ENCODE assay signal across 21 cellular contexts in the genomic region with DNA sequence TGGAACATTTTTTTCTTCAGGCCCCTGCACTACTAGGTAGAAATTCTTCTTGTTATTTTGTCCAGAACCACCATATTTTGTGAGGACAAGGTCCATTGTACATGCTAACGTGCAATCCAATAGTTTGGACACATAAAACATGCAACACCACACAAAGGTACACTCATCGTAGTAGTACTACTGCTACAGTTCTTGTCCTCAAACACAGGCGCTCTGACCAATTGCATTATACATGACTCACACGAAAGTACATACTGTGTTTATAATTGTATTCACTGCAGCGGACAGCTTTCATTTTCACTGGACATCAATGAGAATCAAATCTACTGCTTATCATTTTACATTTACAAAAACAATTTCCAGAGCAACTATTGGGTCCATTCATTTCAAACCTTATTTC. TPM values are rescaled to one million over a fixed set of nuclear protein-coding genes. Genes with fewer than 3 reads are reported as not detected.
DNase-seq lines count a peak whose midpoint lies in the region; ATAC-seq, FAIRE-seq and TF ChIP-seq lines count a peak whose summit lies in the region.
"Had no signal": no experiment of that assay in that cellular context is flagged by ENCODE, and none has a peak within 500 bp of the region (broad histone marks: within the 10 kb centered on the region; RNA-seq: fewer than 3 reads in every experiment).

No MANE protein-coding gene starts in this region.

- intact Hi-C loops in PC-3 (cut with micrococcal nuclease) (no loop called here), right lobe of liver (cut with DNase I) (no loop called here)
- intact Hi-C loops in activated CD8-positive, alpha-beta T cell treated with anti-CD3 and anti-CD28 coated beads for 36 hours (cut with micrococcal nuclease) = no loop called here

- H3K4me1 Mint-ChIP-seq in activated CD8-positive, alpha-beta T cell treated with anti-CD3 and anti-CD28 coated beads for 36 hours (ENCODE audit: low read depth) = no peaks in the 10 kb centered on the region

- POLR2A ChIA-PET in PC-3 (lab: Charles Lee; ENCODE audit: unreplicated experiment) = interaction anchor here (0.5 kb wide), 1 partner anchor 676 kb away, joined by 3 read pairs; no protein-coding TSS in a partner anchor
- POLR2A ChIA-PET in activated CD8-positive, alpha-beta T cell treated with anti-CD3 and anti-CD28 coated beads for 36 hours (lab: Charles Lee) = no interaction called here

- H3K9me2 ChIP-seq in PC-3 (replicated peaks; ENCODE audit: low read length) = no peaks in the 10 kb centered on the region

- H3K4me3 ChIP-seq in PC-3 (ENCODE audit: low read length) (no peak overlapping the region), brain microvascular endothelial cell (ENCODE audit: low read depth, low read length) (no peak overlapping the region), right lobe of liver (peak overlapping the region in 1 of 3 donors; percentile 3), WERI-Rb-1 (ENCODE audit: low read depth, low read length) (no peak overlapping the region)
- H3K4me3 ChIP-seq: MG63, PC-9 had no signal

- CTCF ChIA-PET in PC-3 (lab: Charles Lee) = no interaction called here
- CTCF ChIA-PET in activated CD8-positive, alpha-beta T cell treated with anti-CD3 and anti-CD28 coated beads for 36 hours (lab: Charles Lee) = no interaction called here

- H3F3A ChIP-seq in PC-3 (ENCODE audit: low read length, unreplicated experiment) = no peaks in the 10 kb centered on the region

- no peak overlapping the region for H3K4me3 Mint-ChIP-seq in activated CD8-positive, alpha-beta T cell treated with anti-CD3 and anti-CD28 coated beads for 36 hours
- H3K4me3 Mint-ChIP-seq: CD4-positive, alpha-beta T cell; HFFc6 had no signal

- H2AFZ ChIP-seq in PC-3 (ENCODE audit: low read length) = no peak overlapping the region
- H2AFZ ChIP-seq: PC-9 had no signal

- H3K36me3 ChIP-seq in PC-3 (ENCODE audit: low read depth, low read length) = no peaks in the 10 kb centered on the region
- H3K36me3 ChIP-seq in brain microvascular endothelial cell (replicated peaks) = no peaks in the 10 kb centered on the region
- H3K36me3 ChIP-seq in right lobe of liver = no peaks in the 10 kb centered on the region
- no peaks in the 10 kb centered on the region for H3K36me3 ChIP-seq in WERI-Rb-1
- H3K36me3 ChIP-seq: MG63 had no signal

- H3K9me3 ChIP-seq in PC-3 (ENCODE audit: low read length) (no peaks in the 10 kb centered on the region), right lobe of liver (no peaks in the 10 kb centered on the region), WERI-Rb-1 (ENCODE audit: severe bottlenecking) (no peaks in the 10 kb centered on the region)
- H3K9me3 ChIP-seq: MG63 had no signal

- peaks cover 1% of the 10 kb centered on the region for H3K9me3 Mint-ChIP-seq in activated CD8-positive, alpha-beta T cell treated with anti-CD3 and anti-CD28 coated beads for 36 hours
- H3K9me3 Mint-ChIP-seq: CD4-positive, alpha-beta T cell; HFFc6 had no signal

- TF ChIP-seq CTCF in D721Med (IDR thresholded peaks at IDR 0.05; ENCODE audit: insufficient read depth, missing control alignments) = no peak
- TF ChIP-seq CTCF in PC-3 (conservative IDR thresholded peaks at IDR 0.05; ENCODE audit: low read depth, low read length) = no peak
- no peak for TF ChIP-seq CTCF in brain microvascular endothelial cell (IDR thresholded peaks at IDR 0.05; ENCODE audit: low read depth, low read length, missing control alignments)
- no peak for TF ChIP-seq CTCF in right lobe of liver (IDR thresholded peaks at IDR 0.05)
- no peak for TF ChIP-seq CTCF in activated CD8-positive, alpha-beta T cell treated with anti-CD3 and anti-CD28 coated beads for 36 hours (IDR thresholded peaks at IDR 0.05)
- TF ChIP-seq CTCF in WERI-Rb-1 (IDR thresholded peaks at IDR 0.05; ENCODE audit: low read depth, low read length) = no peak

- TF ChIP-seq POLR2A in right lobe of liver (IDR thresholded peaks at IDR 0.05) = no peak

- no peaks in the 10 kb centered on the region for H3K27me3 Mint-ChIP-seq in activated CD8-positive, alpha-beta T cell treated with anti-CD3 and anti-CD28 coated beads for 36 hours

- 40% methylated on average over 5 of the region's 5 CpGs for WGBS in right lobe of liver (ENCODE audit: insufficient coverage, low coverage, low lambda C conversion rate, missing lambda C conversion rate)

- DNase-seq in D721Med (ENCODE audit: insufficient read length, low spot score) = no peak
- peak; percentile 40 for DNase-seq in PC-3
- peak; percentile 11 for DNase-seq in brain microvascular endothelial cell
- no peak for DNase-seq in right lobe of liver
- no peak for DNase-seq in activated CD8-positive, alpha-beta T cell treated with anti-CD3 and anti-CD28 coated beads for 36 hours
- no peak for DNase-seq in WERI-Rb-1
- DNase-seq in HUDEP-2 (lab: John Stamatoyannopoulos, UW; ENCODE audit: unreplicated experiment in 76 of 76) = no peak
- DNase-seq: CD4-positive, alpha-beta T cell; DMS79; H7; HFFc6; Karpas-422; MG63; NCI-H1048; NCI-H1436; NCI-H1930; NCI-H526; PC-9 had no signal

- in situ Hi-C loops in brain microvascular endothelial cell (cut with HindIII; ENCODE audit: low pct_ligation_motif_present, low sequenced_read_pairs) = no loop called here

- H3K4me2 ChIP-seq in PC-3 (ENCODE audit: low read length) = 0 out of 2 replicates have a peak overlapping the region, but pooled peaks have one; percentile 8
- H3K4me2 ChIP-seq: PC-9 had no signal

- H3K4me1 ChIP-seq in PC-3 (ENCODE audit: insufficient read depth, low read length) (no peaks in the 10 kb centered on the region), right lobe of liver (peaks cover 0 to 22% (median 0%) of the 10 kb centered on the region in 4 donors)

- peak; percentile 41 for FAIRE-seq in D721Med (lab: Jason Lieb, UNC)
- FAIRE-seq: A204.1 had no signal

- H4K20me1 ChIP-seq in PC-3 (ENCODE audit: low read length) = no peaks in the 10 kb centered on the region

- BruUV-seq in PC-3 (replicated peaks; lab: Mats Ljungman, UMichigan) = no TSS peak

- H3K27ac ChIP-seq in PC-3 (ENCODE audit: low read length) = no peak overlapping the region
- no peak overlapping the region for H3K27ac ChIP-seq in brain microvascular endothelial cell
- H3K27ac ChIP-seq in right lobe of liver = no peak overlapping the region
- H3K27ac ChIP-seq in WERI-Rb-1 = no peak overlapping the region
- H3K27ac ChIP-seq: PC-9 had no signal

- ATAC-seq in PC-3 (peak; percentile 68), right lobe of liver (peak; percentile 41 to 90 (median 79))
- no peak for ATAC-seq in activated CD8-positive, alpha-beta T cell treated with anti-CD3 and anti-CD28 coated beads for 36 hours

- H3K9ac ChIP-seq in PC-3 (ENCODE audit: low read length) = no peak overlapping the region

- no peaks in the 10 kb centered on the region for H3K27me3 ChIP-seq in PC-3 (ENCODE audit: low read length)
- no peaks in the 10 kb centered on the region for H3K27me3 ChIP-seq in brain microvascular endothelial cell (replicated peaks)
- no peaks in the 10 kb centered on the region for H3K27me3 ChIP-seq in right lobe of liver
- H3K27me3 ChIP-seq in WERI-Rb-1 (ENCODE audit: insufficient read depth, low read depth, severe bottlenecking) = no peaks in the 10 kb centered on the region
- H3K27me3 ChIP-seq: MG63 had no signal

- H3K27ac Mint-ChIP-seq in activated CD8-positive, alpha-beta T cell treated with anti-CD3 and anti-CD28 coated beads for 36 hours = no peak overlapping the region
- H3K27ac Mint-ChIP-seq: CD4-positive, alpha-beta T cell; HFFc6 had no signal

- H3K79me2 ChIP-seq in PC-3 (ENCODE audit: low read length) = no peaks in the 10 kb centered on the region

- no peaks in the 10 kb centered on the region for H3K36me3 Mint-ChIP-seq in activated CD8-positive, alpha-beta T cell treated with anti-CD3 and anti-CD28 coated beads for 36 hours (ENCODE audit: low read depth)

RNA-seq across cellular contexts. Expression of gene SMLR1, which starts 15.3 kb away (rescaled TPM):
- not detected in 2 replicates for total RNA-seq in PC-3 (2014; rRNA removed)
- total RNA-seq in right lobe of liver = 10 to 100 TPM; 10.7 to 46.4 (median 20.1) TPM
- total RNA-seq in activated CD8-positive, alpha-beta T cell treated with anti-CD3 and anti-CD28 coated beads for 36 hours = not detected
- total RNA-seq: CD4-positive, alpha-beta T cell; G401; H7; HFFc6; PC-9; SK-MEL-5 had no signal

Comparison
In these comparisons a context has a peak if more than half of its experiments do, and no peak if none do; other contexts are left out.
1. DNase-seq: peak in PC-3 (single experiment) and brain microvascular endothelial cell (single experiment); none in D721Med (single experiment), right lobe of liver (0 of 3), activated CD8-positive, alpha-beta T cell treated with anti-CD3 and anti-CD28 coated beads for 36 hours (single experiment), WERI-Rb-1 (single experiment) and HUDEP-2 (0 of 76).
2. RNA of gene SMLR1, which starts 15.3 kb away (total RNA-seq): 10.7 to 46.4 TPM in right lobe of liver; not detected in PC-3 and not detected in activated CD8-positive, alpha-beta T cell treated with anti-CD3 and anti-CD28 coated beads for 36 hours; every median in the first group is over 10 times any median in the second.